Comparison of ENCODE assay signal across 3 cellular contexts in the genomic region with DNA sequence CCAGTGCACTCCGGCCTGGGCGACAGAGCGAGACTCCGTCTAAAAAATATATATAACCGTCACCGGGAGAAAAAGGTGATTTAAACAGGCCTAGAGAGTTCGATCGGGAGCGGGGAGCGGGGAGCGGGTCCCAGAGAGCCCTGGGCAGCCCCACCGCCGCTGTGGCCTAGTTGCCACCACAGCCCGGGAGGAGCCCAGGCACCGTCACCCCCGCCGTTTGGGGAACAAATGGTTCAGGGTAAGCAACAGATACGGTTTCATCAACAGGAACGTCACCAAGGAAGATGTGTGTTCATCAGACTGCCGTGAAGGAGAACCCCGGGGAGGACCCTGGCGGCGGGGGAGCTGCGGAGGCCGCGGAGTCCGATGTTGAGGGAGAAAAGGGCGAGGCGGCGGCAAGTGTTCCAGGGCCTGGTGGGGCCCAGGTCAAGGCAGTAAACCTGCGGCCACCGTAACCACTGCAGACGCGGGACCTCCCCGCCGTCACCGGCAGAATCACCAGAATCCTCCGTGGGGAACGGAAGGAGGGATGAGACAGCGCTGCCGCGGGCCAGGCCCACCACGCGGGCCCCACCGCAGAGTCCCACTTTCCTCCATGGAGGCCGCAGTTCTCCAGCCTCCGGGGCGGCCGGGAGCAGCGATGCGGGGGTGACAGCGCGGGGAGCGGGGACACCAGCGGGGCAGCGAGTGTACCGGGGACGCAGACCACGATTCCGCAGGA.
TF ChIP-seq lines count a peak whose summit lies in the region.

No MANE protein-coding gene starts in this region.

TF ChIP-seq in HepG2, 621 proteins besides CTCF, POLR2A, EP300 and RAD21:
- TF ChIP-seq, protein P1, sequence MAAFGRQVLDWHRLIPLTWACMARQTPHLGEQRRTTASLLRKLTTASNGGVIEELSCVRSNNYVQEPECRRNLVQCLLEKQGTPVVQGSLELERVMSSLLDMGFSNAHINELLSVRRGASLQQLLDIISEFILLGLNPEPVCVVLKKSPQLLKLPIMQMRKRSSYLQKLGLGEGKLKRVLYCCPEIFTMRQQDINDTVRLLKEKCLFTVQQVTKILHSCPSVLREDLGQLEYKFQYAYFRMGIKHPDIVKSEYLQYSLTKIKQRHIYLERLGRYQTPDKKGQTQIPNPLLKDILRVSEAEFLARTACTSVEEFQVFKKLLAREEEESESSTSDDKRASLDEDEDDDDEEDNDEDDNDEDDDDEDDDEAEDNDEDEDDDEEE (CRISPR knock-in tag; IDR thresholded peaks at IDR 0.05): no peak
- TF ChIP-seq ZNF446 (CRISPR knock-in tag; IDR thresholded peaks at IDR 0.05) (no peak), ZSCAN30 (CRISPR knock-in tag; IDR thresholded peaks at IDR 0.05) (no peak), AGO2 (optimal IDR thresholded peaks at IDR 0.05; ENCODE audit: low read depth, low read length) (peak; percentile 65)

TF ChIP-seq in HEK293, 187 proteins besides CTCF, POLR2A, EP300 and RAD21:
- TF ChIP-seq ZNF174 (tag by site-specific recombination; IDR thresholded peaks at IDR 0.05): no peak
- TF ChIP-seq ZEB2 (tag by site-specific recombination; IDR thresholded peaks at IDR 0.05): no peak
- no peak for TF ChIP-seq SP7 (tag by site-specific recombination; IDR thresholded peaks at IDR 0.05)
- peak; percentile 59; the same call in 1 of the 2 replicates for TF ChIP-seq ZNF202 (tag by site-specific recombination; IDR thresholded peaks at IDR 0.05; ENCODE audit: borderline replicate concordance)
- TF ChIP-seq ZNF830 (tag by site-specific recombination; IDR thresholded peaks at IDR 0.05; ENCODE audit: low read depth): no peak
- TF ChIP-seq, protein P2, sequence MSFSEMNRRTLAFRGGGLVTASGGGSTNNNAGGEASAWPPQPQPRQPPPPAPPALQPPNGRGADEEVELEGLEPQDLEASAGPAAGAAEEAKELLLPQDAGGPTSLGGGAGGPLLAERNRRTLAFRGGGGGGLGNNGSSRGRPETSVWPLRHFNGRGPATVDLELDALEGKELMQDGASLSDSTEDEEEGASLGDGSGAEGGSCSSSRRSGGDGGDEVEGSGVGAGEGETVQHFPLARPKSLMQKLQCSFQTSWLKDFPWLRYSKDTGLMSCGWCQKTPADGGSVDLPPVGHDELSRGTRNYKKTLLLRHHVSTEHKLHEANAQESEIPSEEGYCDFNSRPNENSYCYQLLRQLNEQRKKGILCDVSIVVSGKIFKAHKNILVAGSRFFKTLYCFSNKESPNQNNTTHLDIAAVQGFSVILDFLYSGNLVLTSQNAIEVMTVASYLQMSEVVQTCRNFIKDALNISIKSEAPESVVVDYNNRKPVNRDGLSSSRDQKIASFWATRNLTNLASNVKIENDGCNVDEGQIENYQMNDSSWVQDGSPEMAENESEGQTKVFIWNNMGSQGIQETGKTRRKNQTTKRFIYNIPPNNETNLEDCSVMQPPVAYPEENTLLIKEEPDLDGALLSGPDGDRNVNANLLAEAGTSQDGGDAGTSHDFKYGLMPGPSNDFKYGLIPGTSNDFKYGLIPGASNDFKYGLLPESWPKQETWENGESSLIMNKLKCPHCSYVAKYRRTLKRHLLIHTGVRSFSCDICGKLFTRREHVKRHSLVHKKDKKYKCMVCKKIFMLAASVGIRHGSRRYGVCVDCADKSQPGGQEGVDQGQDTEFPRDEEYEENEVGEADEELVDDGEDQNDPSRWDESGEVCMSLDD (tag by site-specific recombination; IDR thresholded peaks at IDR 0.05): no peak

TF ChIP-seq in K562, 482 proteins besides CTCF, POLR2A, EP300 and RAD21:
- TF ChIP-seq TGIF2 (CRISPR knock-in tag; IDR thresholded peaks at IDR 0.05): peak; percentile 26; the same call in 1 of the 2 replicates
- TF ChIP-seq RFX5 (IDR thresholded peaks at IDR 0.05; ENCODE audit: low read depth, low read length): no peak
- TF ChIP-seq, protein P3, sequence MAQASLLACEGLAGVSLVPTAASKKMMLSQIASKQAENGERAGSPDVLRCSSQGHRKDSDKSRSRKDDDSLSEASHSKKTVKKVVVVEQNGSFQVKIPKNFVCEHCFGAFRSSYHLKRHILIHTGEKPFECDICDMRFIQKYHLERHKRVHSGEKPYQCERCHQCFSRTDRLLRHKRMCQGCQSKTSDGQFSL (CRISPR knock-in tag; IDR thresholded peaks at IDR 0.05): no peak
- TF ChIP-seq, protein P3 (tag; IDR thresholded peaks at IDR 0.05): no peak
- TF ChIP-seq POLR2G (IDR thresholded peaks at IDR 0.05; ENCODE audit: low read depth, low read length): peak; percentile 66
- peak; percentile 23 for TF ChIP-seq RBM22 (IDR thresholded peaks at IDR 0.05; ENCODE audit: low read depth, low read length, poor library complexity, severe bottlenecking)
- TF ChIP-seq PCBP1 (IDR thresholded peaks at IDR 0.05; ENCODE audit: low read depth, low read length, poor library complexity, severe bottlenecking): peak; percentile 79
- TF ChIP-seq, protein P4, sequence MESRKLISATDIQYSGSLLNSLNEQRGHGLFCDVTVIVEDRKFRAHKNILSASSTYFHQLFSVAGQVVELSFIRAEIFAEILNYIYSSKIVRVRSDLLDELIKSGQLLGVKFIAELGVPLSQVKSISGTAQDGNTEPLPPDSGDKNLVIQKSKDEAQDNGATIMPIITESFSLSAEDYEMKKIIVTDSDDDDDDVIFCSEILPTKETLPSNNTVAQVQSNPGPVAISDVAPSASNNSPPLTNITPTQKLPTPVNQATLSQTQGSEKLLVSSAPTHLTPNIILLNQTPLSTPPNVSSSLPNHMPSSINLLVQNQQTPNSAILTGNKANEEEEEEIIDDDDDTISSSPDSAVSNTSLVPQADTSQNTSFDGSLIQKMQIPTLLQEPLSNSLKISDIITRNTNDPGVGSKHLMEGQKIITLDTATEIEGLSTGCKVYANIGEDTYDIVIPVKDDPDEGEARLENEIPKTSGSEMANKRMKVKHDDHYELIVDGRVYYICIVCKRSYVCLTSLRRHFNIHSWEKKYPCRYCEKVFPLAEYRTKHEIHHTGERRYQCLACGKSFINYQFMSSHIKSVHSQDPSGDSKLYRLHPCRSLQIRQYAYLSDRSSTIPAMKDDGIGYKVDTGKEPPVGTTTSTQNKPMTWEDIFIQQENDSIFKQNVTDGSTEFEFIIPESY (CRISPR knock-in tag; IDR thresholded peaks at IDR 0.05): peak; percentile 36; the same call in 1 of the 2 replicates
- 0 out of 2 replicates have a peak, but pooled peaks have one; percentile 23 for TF ChIP-seq CBX1 (IDR thresholded peaks at IDR 0.05; ENCODE audit: low read depth)
